ENCODE assay signal across 17 cellular contexts in the genomic region with DNA sequence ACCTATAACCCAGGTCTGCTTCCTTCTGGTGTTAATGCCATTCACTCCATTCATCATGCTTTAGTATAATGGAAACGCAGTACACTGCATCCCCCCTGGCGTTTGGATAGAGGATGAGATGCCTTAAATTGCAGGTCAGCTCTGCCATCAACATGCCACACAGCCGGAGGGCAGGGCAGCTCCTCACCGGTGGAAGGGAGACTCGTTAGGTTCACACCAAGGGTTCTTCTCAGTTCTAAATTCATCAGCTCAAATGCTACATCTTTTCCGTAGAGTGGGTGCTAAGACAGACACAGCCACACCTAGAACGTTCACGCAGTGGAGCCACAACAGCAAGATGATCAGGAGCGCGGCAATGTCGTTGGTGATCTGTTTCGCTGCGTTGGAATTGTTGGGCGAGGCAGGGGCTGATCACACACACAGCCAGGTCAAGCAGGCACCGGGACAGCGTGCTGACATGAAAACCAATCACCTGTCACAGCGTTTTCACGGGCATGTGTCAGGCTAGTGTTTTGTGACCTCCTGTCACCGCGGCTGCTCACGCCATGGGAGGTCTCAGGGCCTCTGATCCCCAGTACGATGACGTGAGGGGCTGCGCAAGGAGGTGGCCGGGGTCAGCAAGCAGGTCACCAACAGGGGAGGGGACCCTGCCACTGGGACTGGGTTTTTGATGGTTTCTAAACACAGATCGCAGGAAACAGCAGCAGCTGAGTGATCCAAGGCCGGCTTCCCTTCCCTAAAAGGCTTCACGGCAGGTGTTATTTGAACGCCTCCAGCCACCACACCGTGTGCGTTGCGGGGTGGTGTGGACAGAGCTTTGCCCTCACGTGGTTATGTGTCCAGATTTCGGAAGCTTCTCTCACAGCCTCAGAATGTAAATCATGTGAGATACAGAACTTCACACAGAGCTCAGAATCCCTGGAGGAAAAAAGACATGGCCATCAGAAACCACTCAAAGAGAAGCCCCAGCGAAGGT.
DNase-seq lines count a peak whose midpoint lies in the region; ATAC-seq and TF ChIP-seq lines count a peak whose summit lies in the region.
"Had no signal": no experiment of that assay in that cellular context is flagged by ENCODE, and none has a peak within 500 bp of the region (broad histone marks: within the 10 kb centered on the region; RNA-seq: fewer than 3 reads in every experiment).

No MANE protein-coding gene starts in this region.

- H3F3A ChIP-seq in neural progenitor cell (ENCODE audit: low read depth), result no peaks in the 10 kb centered on the region

- H3K79me2 ChIP-seq in neural progenitor cell (ENCODE audit: low read depth), result no peaks in the 10 kb centered on the region

- H3K27me3 Mint-ChIP-seq in endodermal cell (ENCODE audit: insufficient read depth), result no peaks in the 10 kb centered on the region
- peaks cover 5% of the 10 kb centered on the region for H3K27me3 Mint-ChIP-seq in neural progenitor cell (ENCODE audit: insufficient read depth, low read depth)
- H3K27me3 Mint-ChIP-seq: B cell had no signal

- WGBS in right cardiac atrium, result 64% methylated on average over 35 of the region's 35 CpGs
- 88 to 91% methylated on average over 27 to 35 of the region's 35 CpGs for WGBS in endodermal cell (ENCODE audit: insufficient coverage in 1 of 2, insufficient read length in 1 of 2), 2 experiments
- 73 to 83% methylated on average over 30 to 32 of the region's 35 CpGs for WGBS in body of pancreas, 2 donors

- no peak overlapping the region for H3K4me2 ChIP-seq in neural progenitor cell

- H3K9ac ChIP-seq in endodermal cell (ENCODE audit: extremely low read depth, low read length, poor library complexity, severe bottlenecking) (no peak overlapping the region), neural progenitor cell (no peak overlapping the region)
- H3K9ac ChIP-seq: GM23248 had no signal

- H3K36me3 ChIP-seq in endodermal cell (ENCODE audit: control insufficient read depth, insufficient read depth, low read length) (no peaks in the 10 kb centered on the region), neural progenitor cell (no peaks in the 10 kb centered on the region), body of pancreas (replicated peaks in 1 of 2; ENCODE audit: insufficient read depth in 1 of 2, low read depth in 2 of 2) (no peaks in the 10 kb centered on the region)

- H3K9me3 Mint-ChIP-seq in endodermal cell, result no peaks in the 10 kb centered on the region
- no peaks in the 10 kb centered on the region for H3K9me3 Mint-ChIP-seq in neural progenitor cell
- H3K9me3 Mint-ChIP-seq: CD4-positive, alpha-beta memory T cell had no signal

- ATAC-seq in right cardiac atrium (peak; percentile 25 to 71), Right ventricle myocardium superior (ENCODE audit: poor library complexity) (no peak), body of pancreas (no peak), GM19035 (IDR thresholded peaks at IDR 0.05; ENCODE audit: unreplicated experiment) (no peak)
- ATAC-seq: HCT116, HepG2 had no signal

- intact Hi-C loops in right cardiac atrium (cut with DNase I) (no loop called here), Right ventricle myocardium superior (cut with DNase I) (no loop called here), body of pancreas (cut with DNase I) (no loop called here)

- H3K27ac Mint-ChIP-seq in endodermal cell, result no peak overlapping the region
- H3K27ac Mint-ChIP-seq in neural progenitor cell, result peak overlapping the region; percentile 80
- H3K27ac Mint-ChIP-seq: B cell; CD4-positive, alpha-beta memory T cell had no signal

- H2AFZ ChIP-seq in neural progenitor cell (replicated peaks), result no peak overlapping the region
- H2AFZ ChIP-seq: GM23248 had no signal

- no peak overlapping the region for H3K4me3 ChIP-seq in right cardiac atrium (ENCODE audit: low read length)
- no peak overlapping the region for H3K4me3 ChIP-seq in endodermal cell (ENCODE audit: low read length)
- no peak overlapping the region for H3K4me3 ChIP-seq in neural progenitor cell
- no peak overlapping the region for H3K4me3 ChIP-seq in body of pancreas
- H3K4me3 ChIP-seq: GM23248 had no signal

- no peak for TF ChIP-seq POLR2A in body of pancreas (IDR thresholded peaks at IDR 0.05)

- H3K27ac ChIP-seq in right cardiac atrium (ENCODE audit: low read length) (no peak overlapping the region), endodermal cell (ENCODE audit: low read depth, low read length) (no peak overlapping the region), neural progenitor cell (no peak overlapping the region), body of pancreas (no peak overlapping the region)
- H3K27ac ChIP-seq: C4-2B, GM23248 had no signal

- H3K27me3 ChIP-seq in right cardiac atrium (ENCODE audit: control insufficient read depth, insufficient read depth), result no peaks in the 10 kb centered on the region
- H3K27me3 ChIP-seq in endodermal cell (ENCODE audit: control insufficient read depth, insufficient read depth, low read length, poor library complexity, severe bottlenecking), result no peaks in the 10 kb centered on the region
- no peaks in the 10 kb centered on the region for H3K27me3 ChIP-seq in neural progenitor cell
- H3K27me3 ChIP-seq in body of pancreas, result no peaks in the 10 kb centered on the region

- no peak overlapping the region for H3K4me3 Mint-ChIP-seq in endodermal cell
- H3K4me3 Mint-ChIP-seq in neural progenitor cell, result no peak overlapping the region
- H3K4me3 Mint-ChIP-seq: B cell; CD4-positive, alpha-beta memory T cell had no signal

- TF ChIP-seq CTCF in endodermal cell (conservative IDR thresholded peaks at IDR 0.05) (no peak), neural progenitor cell (IDR thresholded peaks at IDR 0.05) (no peak), body of pancreas (IDR thresholded peaks at IDR 0.05) (no peak)

- H3K36me3 Mint-ChIP-seq in endodermal cell (ENCODE audit: low read depth) (no peaks in the 10 kb centered on the region), neural progenitor cell (no peaks in the 10 kb centered on the region)
- H3K36me3 Mint-ChIP-seq: CD4-positive, alpha-beta memory T cell had no signal

- no peaks in the 10 kb centered on the region for H4K20me1 ChIP-seq in neural progenitor cell (ENCODE audit: low read depth)

- H3K9me3 ChIP-seq in right cardiac atrium (ENCODE audit: control insufficient read depth, low read length), result no peaks in the 10 kb centered on the region
- H3K9me3 ChIP-seq in endodermal cell (ENCODE audit: control insufficient read depth, low read length), result no peaks in the 10 kb centered on the region
- no peaks in the 10 kb centered on the region for H3K9me3 ChIP-seq in neural progenitor cell (ENCODE audit: low read depth)
- H3K9me3 ChIP-seq in body of pancreas, result no peaks in the 10 kb centered on the region

- peak in 1 of 3 donors; percentile 25 for DNase-seq in right cardiac atrium
- DNase-seq in Right ventricle myocardium superior, result no peak
- peak; percentile 32 for DNase-seq in endodermal cell
- no peak for DNase-seq in neural progenitor cell (ENCODE audit: low spot score)
- no peak for DNase-seq in body of pancreas
- no peak for DNase-seq in amygdala (lab: John Stamatoyannopoulos, UW)
- DNase-seq in DMS153 (lab: John Stamatoyannopoulos, UW), result no peak
- DNase-seq: ACHN; CD4-positive, alpha-beta memory T cell; DND-41; GDM1; GM23248 had no signal

- H3K4me1 ChIP-seq in right cardiac atrium (ENCODE audit: control insufficient read depth, insufficient read depth, low read length) (peaks cover 2% of the 10 kb centered on the region), endodermal cell (ENCODE audit: control insufficient read depth, insufficient read depth, low read length) (no peaks in the 10 kb centered on the region), neural progenitor cell (no peaks in the 10 kb centered on the region), body of pancreas (no peaks in the 10 kb centered on the region)

- no peaks in the 10 kb centered on the region for H3K4me1 Mint-ChIP-seq in endodermal cell
- H3K4me1 Mint-ChIP-seq in neural progenitor cell, result peaks cover 3% of the 10 kb centered on the region
- H3K4me1 Mint-ChIP-seq: B cell; CD4-positive, alpha-beta memory T cell had no signal

Comparison
In these comparisons a context has a peak if more than half of its experiments do, and no peak if none do; other contexts are left out.
1. ATAC-seq: peak in right cardiac atrium (2 of 2); none in Right ventricle myocardium superior (single experiment), body of pancreas (single experiment) and GM19035 (single experiment).